ENCODE assay signal across 1 cellular context in the genomic region with DNA sequence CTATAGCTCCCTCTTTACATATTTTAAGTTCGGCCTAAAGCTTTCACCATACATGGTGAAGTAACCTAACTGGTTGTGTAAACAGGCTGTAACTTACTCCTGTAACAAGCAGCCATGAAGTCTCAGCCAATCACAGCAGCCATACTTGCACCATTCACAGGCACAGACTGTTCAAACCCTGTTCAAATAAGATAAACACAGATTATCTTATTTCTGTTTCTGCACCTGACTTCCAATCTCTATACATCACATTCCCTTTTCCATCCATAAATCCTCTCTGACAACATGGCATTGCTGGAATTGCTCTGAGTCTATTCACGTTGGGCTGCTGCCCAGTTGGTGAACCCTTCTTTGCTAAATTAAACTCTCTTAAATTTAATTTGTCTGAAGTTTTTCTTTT.
TF ChIP-seq lines count a peak whose summit lies in the region.

No MANE protein-coding gene starts in this region.

TF ChIP-seq in GM23338, 12 proteins besides CTCF, POLR2A, EP300 and RAD21 (continued from another document):
- TF ChIP-seq, protein P1, sequence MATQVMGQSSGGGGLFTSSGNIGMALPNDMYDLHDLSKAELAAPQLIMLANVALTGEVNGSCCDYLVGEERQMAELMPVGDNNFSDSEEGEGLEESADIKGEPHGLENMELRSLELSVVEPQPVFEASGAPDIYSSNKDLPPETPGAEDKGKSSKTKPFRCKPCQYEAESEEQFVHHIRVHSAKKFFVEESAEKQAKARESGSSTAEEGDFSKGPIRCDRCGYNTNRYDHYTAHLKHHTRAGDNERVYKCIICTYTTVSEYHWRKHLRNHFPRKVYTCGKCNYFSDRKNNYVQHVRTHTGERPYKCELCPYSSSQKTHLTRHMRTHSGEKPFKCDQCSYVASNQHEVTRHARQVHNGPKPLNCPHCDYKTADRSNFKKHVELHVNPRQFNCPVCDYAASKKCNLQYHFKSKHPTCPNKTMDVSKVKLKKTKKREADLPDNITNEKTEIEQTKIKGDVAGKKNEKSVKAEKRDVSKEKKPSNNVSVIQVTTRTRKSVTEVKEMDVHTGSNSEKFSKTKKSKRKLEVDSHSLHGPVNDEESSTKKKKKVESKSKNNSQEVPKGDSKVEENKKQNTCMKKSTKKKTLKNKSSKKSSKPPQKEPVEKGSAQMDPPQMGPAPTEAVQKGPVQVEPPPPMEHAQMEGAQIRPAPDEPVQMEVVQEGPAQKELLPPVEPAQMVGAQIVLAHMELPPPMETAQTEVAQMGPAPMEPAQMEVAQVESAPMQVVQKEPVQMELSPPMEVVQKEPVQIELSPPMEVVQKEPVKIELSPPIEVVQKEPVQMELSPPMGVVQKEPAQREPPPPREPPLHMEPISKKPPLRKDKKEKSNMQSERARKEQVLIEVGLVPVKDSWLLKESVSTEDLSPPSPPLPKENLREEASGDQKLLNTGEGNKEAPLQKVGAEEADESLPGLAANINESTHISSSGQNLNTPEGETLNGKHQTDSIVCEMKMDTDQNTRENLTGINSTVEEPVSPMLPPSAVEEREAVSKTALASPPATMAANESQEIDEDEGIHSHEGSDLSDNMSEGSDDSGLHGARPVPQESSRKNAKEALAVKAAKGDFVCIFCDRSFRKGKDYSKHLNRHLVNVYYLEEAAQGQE (IDR thresholded peaks at IDR 0.05; ENCODE audit: unreplicated experiment) = no peak
- TF ChIP-seq NANOG (IDR thresholded peaks at IDR 0.05; ENCODE audit: borderline replicate concordance) = no peak
